Comparison of ENCODE assay signal across 1 cellular context in genomic region chr19:17688853-17689595, GRCh38.
TF ChIP-seq lines count a peak whose summit lies in the region.

No MANE protein-coding gene starts in this region.

TF ChIP-seq in HCT116, 20 proteins besides CTCF, POLR2A, EP300 and RAD21 (continued from another document):
- TF ChIP-seq ZFX (IDR thresholded peaks at IDR 0.05) (no peak), YY1 (IDR thresholded peaks at IDR 0.05; ENCODE audit: extremely low read depth, insufficient replicate concordance, low read depth, low read length) (no peak), REST (IDR thresholded peaks at IDR 0.05; ENCODE audit: low read depth) (no peak), JUND (IDR thresholded peaks at IDR 0.05) (no peak), CBX3 (IDR thresholded peaks at IDR 0.05; ENCODE audit: low read depth) (no peak), EZH2phosphoT487 (IDR thresholded peaks at IDR 0.05; ENCODE audit: borderline replicate concordance) (no peak), CEBPB (IDR thresholded peaks at IDR 0.05; ENCODE audit: low read depth) (no peak), MAX (IDR thresholded peaks at IDR 0.05) (no peak), ELF1 (IDR thresholded peaks at IDR 0.05; ENCODE audit: borderline replicate concordance, low read depth) (no peak), SIN3A (IDR thresholded peaks at IDR 0.05; ENCODE audit: low read depth) (no peak), EZH2 (IDR thresholded peaks at IDR 0.05) (no peak), SRF (IDR thresholded peaks at IDR 0.05; ENCODE audit: low read depth) (no peak), ZNF274 (IDR thresholded peaks at IDR 0.05; ENCODE audit: low read depth, low read length) (no peak)
